24 cellular contexts compared by ENCODE assay signal in genomic region chr20:35180266-35180665, GRCh38. TPM values are rescaled to one million over a fixed set of nuclear protein-coding genes. Genes with fewer than 3 reads are reported as not detected.
"Had no signal": no experiment of that assay in that cellular context is flagged by ENCODE, and none has a peak within 500 bp of the region (broad histone marks: within the 10 kb centered on the region; RNA-seq: fewer than 3 reads in every experiment).

No MANE protein-coding gene starts in this region.

- ATAC-seq: Panc1, PC-3, SK-N-SH treated with all-trans-retinoic acid at 6 μM for 48 hours had no signal

- H3K9me3 ChIP-seq: MG63, SJCRH30 had no signal

- H3K36me3 ChIP-seq: SJCRH30 had no signal

- DNase-seq: Karpas-422, KG1, MG63, NCI-H1092, NCI-H1105 treated with DMSO at 0.1 percent for 48 hours, NCI-H1417 treated with DMSO at 0.1 percent for 48 hours, NCI-H187, NCI-H2029, NCI-H2081 treated with DMSO at 0.1 percent for 48 hours, NCI-H2171, NCI-H226, NCI-H446, NCI-H510A, NCI-H524 treated with DMSO at 0.1 percent for 48 hours, NCI-H69, NCI-H774, PC-3, SHP77 treated with DMSO at 0.1 percent for 48 hours, SJCRH30 had no signal

- H3K27ac ChIP-seq: HL-60, RWPE1, SJCRH30 had no signal

- H3K27me3 ChIP-seq: MG63, SJCRH30 had no signal

- H3K4me1 ChIP-seq: SJCRH30 had no signal

- FAIRE-seq: HTR-8/SVneo had no signal

- H3K4me3 ChIP-seq: MG63, SJCRH30 had no signal

RNA-seq across cellular contexts. Expression of gene MMP24, which starts 46.2 kb away (rescaled TPM):
- total RNA-seq: SJCRH30 had no signal
